In genomic region chr3:198065897-198066296, GRCh38 we compare ENCODE assay signal across 25 cellular contexts.
"Had no signal": no experiment of that assay in that cellular context is flagged by ENCODE, and none has a peak within 500 bp of the region (broad histone marks: within the 10 kb centered on the region; RNA-seq: fewer than 3 reads in every experiment).

No MANE protein-coding gene starts in this region.

- H3K36me3 ChIP-seq: ascending aorta, breast epithelium, SJCRH30, WERI-Rb-1 had no signal

- H3K4me3 Mint-ChIP-seq: activated CD4-positive, alpha-beta T cell treated with anti-CD3 and anti-CD28 coated beads, Interleukin-2, amount 10 ng/mL, durations not matched to agents 24 days and 14 days; activated CD8-positive, alpha-beta T cell treated with anti-CD3 and anti-CD28 coated beads for 36 hours; activated naive CD4-positive, alpha-beta T cell treated with anti-CD3 and anti-CD28 coated beads, Interleukin-2, amount 50 U/mL, for 24 hours; activated naive CD8-positive, alpha-beta T cell treated with anti-CD3 and anti-CD28 coated beads, Interleukin-2, amount 10 ng/mL, durations not matched to agents 7 days and 5 days; activated T-cell treated with anti-CD3 and anti-CD28 coated beads, Interleukin-2, amount 50 U/mL, for 24 hours had no signal

- ATAC-seq: activated CD8-positive, alpha-beta T cell treated with anti-CD3 and anti-CD28 coated beads for 36 hours; Panc1 had no signal

- H3K27ac Mint-ChIP-seq: activated CD4-positive, alpha-beta T cell treated with anti-CD3 and anti-CD28 coated beads, Interleukin-2, amount 10 ng/mL, durations not matched to agents 24 days and 14 days; activated CD8-positive, alpha-beta T cell treated with anti-CD3 and anti-CD28 coated beads for 36 hours; activated naive CD4-positive, alpha-beta T cell treated with anti-CD3 and anti-CD28 coated beads, Interleukin-2, amount 50 U/mL, for 24 hours; activated naive CD8-positive, alpha-beta T cell treated with anti-CD3 and anti-CD28 coated beads, Interleukin-2, amount 10 ng/mL, durations not matched to agents 7 days and 5 days; activated T-cell treated with anti-CD3 and anti-CD28 coated beads, Interleukin-2, amount 50 U/mL, for 24 hours; activated T-helper 2 cell treated with anti-CD3 and anti-CD28 coated beads, Interferon-gamma antibody, Interleukin-2, Interleukin-4, amounts not matched to agents 10 μg/mL and 5 μg/mL and 100 μg/mL, durations not matched to agents 14 hours and 24 hours and 36 hours had no signal

- H3K27me3 ChIP-seq: ascending aorta, breast epithelium, SJCRH30 had no signal

- H3K4me1 ChIP-seq: ascending aorta, breast epithelium, SJCRH30 had no signal

- H3K4me3 ChIP-seq: ascending aorta, breast epithelium, SJCRH30, SK-N-MC had no signal

- H3K9me3 Mint-ChIP-seq: activated CD4-positive, alpha-beta T cell treated with anti-CD3 and anti-CD28 coated beads, Interleukin-2, amount 10 ng/mL, durations not matched to agents 24 days and 14 days; activated CD8-positive, alpha-beta T cell treated with anti-CD3 and anti-CD28 coated beads for 36 hours; activated naive CD4-positive, alpha-beta T cell treated with anti-CD3 and anti-CD28 coated beads, Interleukin-2, amount 50 U/mL, for 24 hours; activated naive CD8-positive, alpha-beta T cell treated with anti-CD3 and anti-CD28 coated beads, Interleukin-2, amount 10 ng/mL, durations not matched to agents 7 days and 5 days; activated T-cell treated with anti-CD3 and anti-CD28 coated beads, Interleukin-2, amount 50 U/mL, for 24 hours; activated T-helper 2 cell treated with anti-CD3 and anti-CD28 coated beads, Interferon-gamma antibody, Interleukin-2, Interleukin-4, amounts not matched to agents 10 μg/mL and 5 μg/mL and 100 μg/mL, durations not matched to agents 14 hours and 24 hours and 36 hours had no signal

- DNase-seq: activated CD4-positive, alpha-beta T cell treated with anti-CD3 and anti-CD28 coated beads, Interleukin-2, amount 10 ng/mL, durations not matched to agents 24 days and 14 days; activated CD4-positive, alpha-beta T cell treated with anti-CD3 and anti-CD28 coated beads, Interleukin-2, amount 50 U/mL, for 4 hours; activated CD8-positive, alpha-beta T cell treated with anti-CD3 and anti-CD28 coated beads for 36 hours; activated gamma-delta T cell; activated naive CD4-positive, alpha-beta T cell treated with Interleukin-2 at 50 U/mL for 16 hours; activated naive CD8-positive, alpha-beta T cell treated with anti-CD3 and anti-CD28 coated beads, Interleukin-2, amount 10 ng/mL, durations not matched to agents 7 days and 5 days; activated T-cell treated with anti-CD3 and anti-CD28 coated beads, Interleukin-2, amount 50 U/mL, for 24 hours; amygdala; cerebellar nuclear complex; NCI-H1105; NCI-H1436 treated with DMSO at 0.1 percent for 48 hours; NCI-H1694 treated with DMSO at 0.1 percent for 48 hours; NCI-H2029; NCI-H345; NCI-H524 treated with DMSO at 0.1 percent for 48 hours; SHP77; SJCRH30; T1000; WERI-Rb-1 had no signal

- H3K27me3 Mint-ChIP-seq: activated naive CD4-positive, alpha-beta T cell treated with anti-CD3 and anti-CD28 coated beads, Interleukin-2, amount 50 U/mL, for 24 hours; activated T-cell treated with anti-CD3 and anti-CD28 coated beads, Interleukin-2, amount 50 U/mL, for 24 hours had no signal

- H3K36me3 Mint-ChIP-seq: activated naive CD4-positive, alpha-beta T cell treated with anti-CD3 and anti-CD28 coated beads, Interleukin-2, amount 50 U/mL, for 24 hours; activated naive CD8-positive, alpha-beta T cell treated with anti-CD3 and anti-CD28 coated beads, Interleukin-2, amount 10 ng/mL, durations not matched to agents 7 days and 5 days had no signal

- H3K27ac ChIP-seq: ascending aorta, breast epithelium, SJCRH30, SK-N-MC, WERI-Rb-1 had no signal

- H3K4me1 Mint-ChIP-seq: activated CD4-positive, alpha-beta T cell treated with anti-CD3 and anti-CD28 coated beads, Interleukin-2, amount 10 ng/mL, durations not matched to agents 24 days and 14 days; activated naive CD8-positive, alpha-beta T cell treated with anti-CD3 and anti-CD28 coated beads, Interleukin-2, amount 10 ng/mL, durations not matched to agents 7 days and 5 days had no signal
